Comparison of ENCODE assay signal across 25 cellular contexts in genomic region chr13:24764276-24764630, GRCh38. TPM values are rescaled to one million over a fixed set of nuclear protein-coding genes. Genes with fewer than 3 reads are reported as not detected.
"Had no signal": no experiment of that assay in that cellular context is flagged by ENCODE, and none has a peak within 500 bp of the region (broad histone marks: within the 10 kb centered on the region; RNA-seq: fewer than 3 reads in every experiment).

No MANE protein-coding gene starts in this region.

- H3K9me3 ChIP-seq: ascending aorta, body of pancreas, MG63 had no signal

- H3K27ac ChIP-seq: ascending aorta, body of pancreas had no signal

- H3K4me1 ChIP-seq: ascending aorta, body of pancreas had no signal

- H3K4me3 ChIP-seq: ascending aorta, body of pancreas, MG63 had no signal

- H3K27me3 ChIP-seq: ascending aorta, body of pancreas, MG63 had no signal

- H3K36me3 ChIP-seq: ascending aorta, MG63 had no signal

- ATAC-seq: activated CD8-positive, alpha-beta memory T cell treated with anti-CD3 and anti-CD28 coated beads, Interleukin-2, amount 10 ng/mL, durations not matched to agents 7 days and 5 days; activated naive CD8-positive, alpha-beta T cell treated with anti-CD3 and anti-CD28 coated beads, Interleukin-2, amount 50 U/mL, for 24 hours; body of pancreas had no signal

- DNase-seq: activated B cell treated with CpG ODN at 0.5 μM for 24 hours; activated CD4-positive, alpha-beta T cell treated with anti-CD3 and anti-CD28 coated beads for 1 hour; activated CD4-positive, alpha-beta T cell treated with anti-CD3 and anti-CD28 coated beads, Interleukin-2, amount 10 ng/mL, durations not matched to agents 24 days and 14 days; activated CD4-positive, alpha-beta T cell treated with anti-CD3 and anti-CD28 coated beads, Interleukin-2, amount 50 U/mL, for 48 hours; activated CD8-positive, alpha-beta memory T cell treated with anti-CD3 and anti-CD28 coated beads, Interleukin-2, amount 10 ng/mL, durations not matched to agents 7 days and 5 days; activated effector memory CD4-positive, alpha-beta T cell treated with anti-CD3 and anti-CD28 coated beads, Interleukin-2, amount 50 U/mL, for 16 hours; activated naive CD4-positive, alpha-beta T cell treated with Interleukin-2 at 50 U/mL for 16 hours; activated naive CD8-positive, alpha-beta T cell treated with anti-CD3 and anti-CD28 coated beads, Interleukin-2, amount 50 U/mL, for 24 hours; activated T-cell treated with anti-CD3 and anti-CD28 coated beads, Interleukin-2, amount 50 U/mL, for 24 hours; amniotic stem cell; body of pancreas; MG63; MV-4-11; NCI-H1092 treated with DMSO at 0.1 percent for 48 hours; NCI-H1417 treated with DMSO at 0.1 percent for 48 hours; NCI-H1694; NCI-H2029 treated with DMSO at 0.1 percent for 48 hours; NCI-H510A treated with DMSO at 0.1 percent for 48 hours; NCI-H69; SIG-M5; T-helper 2 cell; T1000 had no signal

RNA-seq across cellular contexts. Expression of gene RNF17, which starts 0.3 kb away (rescaled TPM):
- total RNA-seq: activated B cell treated with CpG ODN at 0.5 μM for 24 hours; activated CD4-positive, alpha-beta T cell treated with anti-CD3 and anti-CD28 coated beads, Interleukin-2, amount 10 ng/mL, durations not matched to agents 24 days and 14 days; activated CD8-positive, alpha-beta memory T cell treated with anti-CD3 and anti-CD28 coated beads, Interleukin-2, amount 10 ng/mL, durations not matched to agents 7 days and 5 days; activated T-helper 1 cell treated with anti-CD3 and anti-CD28 coated beads, Interleukin-12 subunit alpha, Interleukin-12 subunit beta, Interleukin-2, Interleukin-4 antibody, amounts not matched to agents 30 ng/mL and 10 ng/mL and 1 ng/mL, durations not matched to agents 14 hours and 24 hours and 36 hours; ascending aorta; RPMI7951 had no signal
